ENCODE assay signal across 1 cellular context in the genomic region with DNA sequence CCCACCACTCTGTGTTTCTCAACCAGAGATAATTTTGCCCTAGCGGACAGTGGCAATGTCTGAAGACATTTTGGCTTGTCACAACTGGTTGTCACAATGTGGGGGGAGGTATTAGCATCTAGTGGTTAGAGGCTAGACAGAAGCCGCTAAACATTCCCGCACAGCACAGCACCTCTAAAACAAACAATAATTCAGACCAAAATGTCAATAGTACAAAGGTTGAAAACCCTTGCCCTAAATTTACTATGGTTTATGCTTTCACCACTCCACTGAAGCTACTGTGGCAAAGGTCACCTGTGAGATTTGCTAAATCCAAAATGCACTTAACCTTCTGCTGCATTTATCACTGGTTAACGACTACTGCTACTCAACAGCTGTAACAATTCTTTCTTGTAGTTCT.
TF ChIP-seq lines count a peak whose summit lies in the region.

No MANE protein-coding gene starts in this region.

TF ChIP-seq in GM12878, 131 proteins besides CTCF, POLR2A, EP300 and RAD21 (continued from another document):
- TF ChIP-seq, protein P1, sequence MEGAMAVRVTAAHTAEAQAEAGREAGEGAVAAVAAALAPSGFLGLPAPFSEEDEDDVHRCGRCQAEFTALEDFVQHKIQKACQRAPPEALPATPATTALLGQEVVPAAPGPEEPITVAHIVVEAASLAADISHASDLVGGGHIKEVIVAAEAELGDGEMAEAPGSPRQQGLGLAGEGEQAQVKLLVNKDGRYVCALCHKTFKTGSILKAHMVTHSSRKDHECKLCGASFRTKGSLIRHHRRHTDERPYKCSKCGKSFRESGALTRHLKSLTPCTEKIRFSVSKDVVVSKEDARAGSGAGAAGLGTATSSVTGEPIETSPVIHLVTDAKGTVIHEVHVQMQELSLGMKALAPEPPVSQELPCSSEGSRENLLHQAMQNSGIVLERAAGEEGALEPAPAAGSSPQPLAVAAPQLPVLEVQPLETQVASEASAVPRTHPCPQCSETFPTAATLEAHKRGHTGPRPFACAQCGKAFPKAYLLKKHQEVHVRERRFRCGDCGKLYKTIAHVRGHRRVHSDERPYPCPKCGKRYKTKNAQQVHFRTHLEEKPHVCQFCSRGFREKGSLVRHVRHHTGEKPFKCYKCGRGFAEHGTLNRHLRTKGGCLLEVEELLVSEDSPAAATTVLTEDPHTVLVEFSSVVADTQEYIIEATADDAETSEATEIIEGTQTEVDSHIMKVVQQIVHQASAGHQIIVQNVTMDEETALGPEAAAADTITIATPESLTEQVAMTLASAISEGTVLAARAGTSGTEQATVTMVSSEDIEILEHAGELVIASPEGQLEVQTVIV (IDR thresholded peaks at IDR 0.05; ENCODE audit: borderline replicate concordance, partially characterized antibody), result no peak
- TF ChIP-seq MEF2A (IDR thresholded peaks at IDR 0.05; ENCODE audit: insufficient read depth, low read depth, low read length), result no peak
- no peak for TF ChIP-seq NFYA (IDR thresholded peaks at IDR 0.05; ENCODE audit: borderline replicate concordance, low read depth, low read length)
- TF ChIP-seq, protein P2, sequence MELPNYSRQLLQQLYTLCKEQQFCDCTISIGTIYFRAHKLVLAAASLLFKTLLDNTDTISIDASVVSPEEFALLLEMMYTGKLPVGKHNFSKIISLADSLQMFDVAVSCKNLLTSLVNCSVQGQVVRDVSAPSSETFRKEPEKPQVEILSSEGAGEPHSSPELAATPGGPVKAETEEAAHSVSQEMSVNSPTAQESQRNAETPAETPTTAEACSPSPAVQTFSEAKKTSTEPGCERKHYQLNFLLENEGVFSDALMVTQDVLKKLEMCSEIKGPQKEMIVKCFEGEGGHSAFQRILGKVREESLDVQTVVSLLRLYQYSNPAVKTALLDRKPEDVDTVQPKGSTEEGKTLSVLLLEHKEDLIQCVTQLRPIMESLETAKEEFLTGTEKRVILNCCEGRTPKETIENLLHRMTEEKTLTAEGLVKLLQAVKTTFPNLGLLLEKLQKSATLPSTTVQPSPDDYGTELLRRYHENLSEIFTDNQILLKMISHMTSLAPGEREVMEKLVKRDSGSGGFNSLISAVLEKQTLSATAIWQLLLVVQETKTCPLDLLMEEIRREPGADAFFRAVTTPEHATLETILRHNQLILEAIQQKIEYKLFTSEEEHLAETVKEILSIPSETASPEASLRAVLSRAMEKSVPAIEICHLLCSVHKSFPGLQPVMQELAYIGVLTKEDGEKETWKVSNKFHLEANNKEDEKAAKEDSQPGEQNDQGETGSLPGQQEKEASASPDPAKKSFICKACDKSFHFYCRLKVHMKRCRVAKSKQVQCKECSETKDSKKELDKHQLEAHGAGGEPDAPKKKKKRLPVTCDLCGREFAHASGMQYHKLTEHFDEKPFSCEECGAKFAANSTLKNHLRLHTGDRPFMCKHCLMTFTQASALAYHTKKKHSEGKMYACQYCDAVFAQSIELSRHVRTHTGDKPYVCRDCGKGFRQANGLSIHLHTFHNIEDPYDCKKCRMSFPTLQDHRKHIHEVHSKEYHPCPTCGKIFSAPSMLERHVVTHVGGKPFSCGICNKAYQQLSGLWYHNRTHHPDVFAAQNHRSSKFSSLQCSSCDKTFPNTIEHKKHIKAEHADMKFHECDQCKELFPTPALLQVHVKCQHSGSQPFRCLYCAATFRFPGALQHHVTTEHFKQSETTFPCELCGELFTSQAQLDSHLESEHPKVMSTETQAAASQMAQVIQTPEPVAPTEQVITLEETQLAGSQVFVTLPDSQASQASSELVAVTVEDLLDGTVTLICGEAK (IDR thresholded peaks at IDR 0.05; ENCODE audit: borderline replicate concordance), result no peak
- no peak for TF ChIP-seq RBBP5 (conservative IDR thresholded peaks at IDR 0.05)
- TF ChIP-seq TCF7 (IDR thresholded peaks at IDR 0.05; ENCODE audit: borderline replicate concordance), result no peak
